Comparison of ENCODE assay signal across 8 cellular contexts in genomic region chr22:37746366-37747089, GRCh38. TPM values are rescaled to one million over a fixed set of nuclear protein-coding genes. Genes with fewer than 3 reads are reported as not detected.
DNase-seq lines count a peak whose midpoint lies in the region; ATAC-seq and TF ChIP-seq lines count a peak whose summit lies in the region.

No MANE protein-coding gene starts in this region.

- intact Hi-C loops in posterior cingulate gyrus (cut with DNase I), result no loop called here

- H3K36me3 ChIP-seq in neutrophil, result peaks cover 16% of the 10 kb centered on the region

- peak; percentile 13 for TF ChIP-seq POLR2A in GM15510 (IDR thresholded peaks at IDR 0.05; ENCODE audit: borderline replicate concordance, extremely low read depth, insufficient read length)

- peak overlapping the region; percentile 96 for H3K4me3 ChIP-seq in epithelial cell of proximal tubule (ENCODE audit: low read depth, low read length)
- H3K4me3 ChIP-seq in neutrophil (ENCODE audit: low read depth in 1 of 2, low read length in 1 of 2), result peak overlapping the region; percentile 93 to 97

- no peaks in the 10 kb centered on the region for H3K9me3 ChIP-seq in neutrophil

- DNase-seq in epithelial cell of proximal tubule (ENCODE audit: low read depth) (no peak), posterior cingulate gyrus (no peak), ecto neural progenitor cell (ENCODE audit: low spot score) (no peak), foreskin melanocyte (no peak)

- H3K4me1 ChIP-seq in neutrophil (ENCODE audit: control insufficient read depth in 1 of 2, insufficient read depth in 1 of 2, low read depth in 1 of 2, low read length in 1 of 2), result peaks cover 62 to 66% of the 10 kb centered on the region in 2 experiments

- TF ChIP-seq CTCF in VCaP (conservative IDR thresholded peaks at IDR 0.05), result no peak
- no peak for TF ChIP-seq CTCF in epithelial cell of proximal tubule (conservative IDR thresholded peaks at IDR 0.05; ENCODE audit: low read depth, low read length)
- TF ChIP-seq CTCF in neutrophil (IDR thresholded peaks at IDR 0.05), result no peak

- ATAC-seq in HG02798 (IDR thresholded peaks at IDR 0.05; ENCODE audit: poor library complexity, unreplicated experiment), result peak; percentile 22

- no peaks in the 10 kb centered on the region for H3K27me3 ChIP-seq in neutrophil

- H3K27ac ChIP-seq in VCaP (peak overlapping the region; percentile 96), neutrophil (peak overlapping the region; percentile 96)

RNA-seq across cellular contexts. Expression of gene TRIOBP, which starts 49.7 kb away (rescaled TPM):
- 75.1 and 82.2 TPM in 2 replicates for total RNA-seq in epithelial cell of proximal tubule
